ENCODE assay signal across 22 cellular contexts in genomic region chr17:56804454-56804853, GRCh38.
"Had no signal": no experiment of that assay in that cellular context is flagged by ENCODE, and none has a peak within 500 bp of the region (broad histone marks: within the 10 kb centered on the region; RNA-seq: fewer than 3 reads in every experiment).

No MANE protein-coding gene starts in this region.

- H3K4me1 ChIP-seq: SJSA1 had no signal

- H3K27me3 ChIP-seq: MG63, SJSA1 had no signal

- H3K4me3 ChIP-seq: MG63, SJSA1, SK-N-MC had no signal

- H3K9me3 ChIP-seq: MG63, SJSA1 had no signal

- DNase-seq: KBM-7, MG63, NCI-H1092, NCI-H1105 treated with DMSO at 0.1 percent for 48 hours, NCI-H1417 treated with DMSO at 0.1 percent for 48 hours, NCI-H146, NCI-H187, NCI-H2029, NCI-H2081 treated with DMSO at 0.1 percent for 48 hours, NCI-H2171, NCI-H226, NCI-H446, NCI-H510A, NCI-H524 treated with DMSO at 0.1 percent for 48 hours, NCI-H69, NCI-H774, Right ventricle myocardium superior, RPMI8226, SIG-M5, SW 1271 had no signal

- H3K36me3 ChIP-seq: MG63, SJSA1 had no signal

- H3K27ac ChIP-seq: SJSA1, SK-N-MC had no signal
